ENCODE assay signal across 3 cellular contexts in genomic region chr19:50839712-50840655, GRCh38.
A peak's percentile ranks its signal among the peaks of the same experiment; 100 is the strongest.
TF ChIP-seq lines count a peak whose summit lies in the region.

No MANE protein-coding gene starts in this region.

TF ChIP-seq in HepG2, 621 proteins besides CTCF, POLR2A, EP300 and RAD21:
- TF ChIP-seq ZNF33A (CRISPR knock-in tag; IDR thresholded peaks at IDR 0.05; ENCODE audit: borderline replicate concordance) (no peak), ZNF121 (CRISPR knock-in tag; IDR thresholded peaks at IDR 0.05) (peak; percentile 67), KDM5B (CRISPR knock-in tag; IDR thresholded peaks at IDR 0.05; ENCODE audit: borderline replicate concordance) (no peak)

TF ChIP-seq in WTC11, 78 proteins besides CTCF, POLR2A, EP300 and RAD21:
- no peak for TF ChIP-seq OVOL2 (CRISPR knock-in tag; IDR thresholded peaks at IDR 0.05; ENCODE audit: borderline replicate concordance)
- TF ChIP-seq ESRRA (CRISPR knock-in tag; IDR thresholded peaks at IDR 0.05; ENCODE audit: borderline replicate concordance) = no peak
- peak; percentile 81 for TF ChIP-seq ZNF121 (CRISPR knock-in tag; IDR thresholded peaks at IDR 0.05)
- TF ChIP-seq ZNF138 (CRISPR knock-in tag; conservative IDR thresholded peaks at IDR 0.05) = no peak
- no peak for TF ChIP-seq ELF4 (CRISPR knock-in tag; IDR thresholded peaks at IDR 0.05; ENCODE audit: low read depth)
- no peak for TF ChIP-seq ATF3 (CRISPR knock-in tag; conservative IDR thresholded peaks at IDR 0.05)
- TF ChIP-seq, protein P1, sequence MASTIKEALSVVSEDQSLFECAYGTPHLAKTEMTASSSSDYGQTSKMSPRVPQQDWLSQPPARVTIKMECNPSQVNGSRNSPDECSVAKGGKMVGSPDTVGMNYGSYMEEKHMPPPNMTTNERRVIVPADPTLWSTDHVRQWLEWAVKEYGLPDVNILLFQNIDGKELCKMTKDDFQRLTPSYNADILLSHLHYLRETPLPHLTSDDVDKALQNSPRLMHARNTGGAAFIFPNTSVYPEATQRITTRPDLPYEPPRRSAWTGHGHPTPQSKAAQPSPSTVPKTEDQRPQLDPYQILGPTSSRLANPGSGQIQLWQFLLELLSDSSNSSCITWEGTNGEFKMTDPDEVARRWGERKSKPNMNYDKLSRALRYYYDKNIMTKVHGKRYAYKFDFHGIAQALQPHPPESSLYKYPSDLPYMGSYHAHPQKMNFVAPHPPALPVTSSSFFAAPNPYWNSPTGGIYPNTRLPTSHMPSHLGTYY (CRISPR knock-in tag; IDR thresholded peaks at IDR 0.05) = no peak
- TF ChIP-seq ATF1 (CRISPR knock-in tag; IDR thresholded peaks at IDR 0.05) = no peak
TF ChIP-seq in WTC11: peak in this region for 1.

TF ChIP-seq in GM12891, 5 proteins besides CTCF, POLR2A, EP300 and RAD21:
- TF ChIP-seq SPI1 (IDR thresholded peaks at IDR 0.05; ENCODE audit: low read depth, low read length) = no peak
- TF ChIP-seq TAF1 (IDR thresholded peaks at IDR 0.05; ENCODE audit: low read depth, low read length) = no peak
- no peak for TF ChIP-seq POU2F2 (IDR thresholded peaks at IDR 0.05; ENCODE audit: low read depth, low read length)
- TF ChIP-seq POLR2AphosphoS5 (IDR thresholded peaks at IDR 0.05; ENCODE audit: low read depth, low read length) = no peak
- no peak for TF ChIP-seq PAX5 (IDR thresholded peaks at IDR 0.05; ENCODE audit: insufficient read depth, low read length, severe bottlenecking)
